Comparison of ENCODE assay signal across 23 cellular contexts in the genomic region with DNA sequence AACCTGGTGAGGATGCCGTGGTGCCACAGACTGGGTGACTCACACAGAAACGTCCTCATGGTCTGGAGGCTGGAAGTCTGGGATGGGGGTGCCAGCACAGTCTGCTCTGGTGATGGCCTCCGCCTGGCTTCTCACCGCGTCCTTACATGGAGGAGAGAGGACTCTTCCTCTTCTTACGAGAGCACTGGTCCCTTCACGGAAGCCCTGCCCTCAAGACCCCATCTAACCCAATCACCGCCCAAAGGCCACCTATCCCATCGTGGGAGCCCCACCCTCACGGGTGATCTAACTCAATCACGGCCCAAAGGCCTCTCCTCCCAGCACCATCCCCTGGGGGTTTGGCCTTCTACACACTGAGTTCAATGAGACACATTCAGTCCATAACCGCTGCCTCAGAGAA.
A peak's percentile ranks its signal among the peaks of the same experiment; 100 is the strongest.
DNase-seq lines count a peak whose midpoint lies in the region; ATAC-seq, FAIRE-seq and TF ChIP-seq lines count a peak whose summit lies in the region.
"Had no signal": no experiment of that assay in that cellular context is flagged by ENCODE, and none has a peak within 500 bp of the region (broad histone marks: within the 10 kb centered on the region; RNA-seq: fewer than 3 reads in every experiment).

No MANE protein-coding gene starts in this region.

- POLR2A ChIA-PET in MCF 10A (lab: Yijun Ruan, JAX), result no interaction called here

- no peak for TF ChIP-seq POLR2A in breast epithelium (IDR thresholded peaks at IDR 0.05)

- DNase-seq in MCF 10A (ENCODE audit: unreplicated experiment) (no peak), breast epithelium (ENCODE audit: low spot score in 2 of 2) (no peak), kidney (peak; percentile 39), posterior vena cava (ENCODE audit: low spot score) (peak; percentile 69), HPDE6-E6E7 (ENCODE audit: extremely low spot score) (no peak), NCI-H1436 treated with DMSO at 0.1 percent for 48 hours (lab: John Stamatoyannopoulos, UW) (no peak)
- DNase-seq: Caco-2; CD4-positive, CD25-positive, alpha-beta regulatory T cell; CD8-positive, alpha-beta T cell; DMS153; DND-41; GM23248; HCEC 1CT had no signal

- TSS peak; percentile 3 for BruUV-seq in MCF 10A (replicated peaks; lab: Mats Ljungman, UMichigan)

- no peaks in the 10 kb centered on the region for H3K4me1 ChIP-seq in breast epithelium
- H3K4me1 ChIP-seq in kidney (ENCODE audit: control insufficient read depth in 1 of 2, insufficient read depth in 1 of 2, low read depth in 1 of 2, low read length in 2 of 2), result no peaks in the 10 kb centered on the region
- H3K4me1 ChIP-seq: Caco-2 had no signal

- H3K9me3 ChIP-seq in breast epithelium (no peaks in the 10 kb centered on the region), kidney (ENCODE audit: control insufficient read depth in 1 of 2, low read length in 2 of 2) (no peaks in the 10 kb centered on the region)
- H3K9me3 ChIP-seq: Caco-2 had no signal

- CTCF ChIA-PET in MCF 10A (lab: Yijun Ruan, JAX), result no interaction called here

- intact Hi-C loops in MCF 10A (cut with micrococcal nuclease), result no loop called here
- intact Hi-C loops in breast epithelium (cut with DNase I; ENCODE audit: low total_unique reads), result no loop called here
- intact Hi-C loops in kidney (cut with DNase I), result no loop called here
- intact Hi-C loops in posterior vena cava (cut with DNase I), result loop anchor here in 1 of 2 donors (5.0 kb wide), 1 partner anchor 1983 kb away; no protein-coding TSS in a partner anchor

- H3K36me3 Mint-ChIP-seq in MCF 10A (ENCODE audit: insufficient read depth, unreplicated experiment), result peaks cover 10% of the 10 kb centered on the region
- peaks cover 3% of the 10 kb centered on the region for H3K36me3 Mint-ChIP-seq in brain
- H3K36me3 Mint-ChIP-seq: CD4-positive, CD25-positive, alpha-beta regulatory T cell; CD8-positive, alpha-beta T cell had no signal

- H3K27ac ChIP-seq in breast epithelium, result no peak overlapping the region
- no peak overlapping the region for H3K27ac ChIP-seq in kidney (ENCODE audit: low read depth in 2 of 2, low read length in 2 of 2)
- H3K27ac ChIP-seq: 22Rv1, BLaER1, C4-2B, GM23248 had no signal

- H3K4me3 Mint-ChIP-seq in MCF 10A (ENCODE audit: unreplicated experiment), result no peak overlapping the region
- H3K4me3 Mint-ChIP-seq in brain, result no peak overlapping the region
- H3K4me3 Mint-ChIP-seq: B cell; CD4-positive, CD25-positive, alpha-beta regulatory T cell; CD8-positive, alpha-beta T cell had no signal

- H3K36me3 ChIP-seq in breast epithelium (no peaks in the 10 kb centered on the region), kidney (ENCODE audit: control insufficient read depth in 1 of 2, insufficient read depth in 2 of 2, low read length in 2 of 2) (no peaks in the 10 kb centered on the region)
- H3K36me3 ChIP-seq: BLaER1 had no signal

- H3K27ac Mint-ChIP-seq in MCF 10A (ENCODE audit: low read depth, unreplicated experiment) (no peak overlapping the region), brain (peak overlapping the region in 3 of 5 experiments; percentile 31 to 38 (median 31))
- H3K27ac Mint-ChIP-seq: B cell; CD4-positive, CD25-positive, alpha-beta regulatory T cell had no signal

- H3K4me3 ChIP-seq in breast epithelium (no peak overlapping the region), kidney (ENCODE audit: low read length in 2 of 2) (no peak overlapping the region)
- H3K4me3 ChIP-seq: BLaER1, GM23248 had no signal

- peaks cover 19% of the 10 kb centered on the region for H3K9me3 Mint-ChIP-seq in MCF 10A (ENCODE audit: unreplicated experiment)
- H3K9me3 Mint-ChIP-seq in brain, result peaks cover 2 to 78% (median 6%) of the 10 kb centered on the region in 5 experiments
- H3K9me3 Mint-ChIP-seq: CD8-positive, alpha-beta T cell had no signal

- H3K27me3 Mint-ChIP-seq in MCF 10A (ENCODE audit: insufficient read depth, unreplicated experiment), result no peaks in the 10 kb centered on the region
- peaks cover 3% of the 10 kb centered on the region for H3K27me3 Mint-ChIP-seq in brain
- H3K27me3 Mint-ChIP-seq: B cell had no signal

- FAIRE-seq in kidney (lab: Jason Lieb, UNC), result no peak
- FAIRE-seq: A204.1, G401.6, GM12892, H1 had no signal

- H3K4me1 Mint-ChIP-seq in MCF 10A (ENCODE audit: insufficient read depth, unreplicated experiment) (no peaks in the 10 kb centered on the region), brain (peaks cover 33% of the 10 kb centered on the region)
- H3K4me1 Mint-ChIP-seq: B cell; CD4-positive, CD25-positive, alpha-beta regulatory T cell had no signal

- H3K9ac ChIP-seq in kidney (ENCODE audit: low read length in 2 of 2), result no peak overlapping the region
- H3K9ac ChIP-seq: BLaER1, GM23248 had no signal

- H3K27me3 ChIP-seq in breast epithelium, result peaks cover 0 to 28% of the 10 kb centered on the region in 2 donors
- H3K27me3 ChIP-seq: BLaER1 had no signal

- TF ChIP-seq CTCF in MCF 10A (IDR thresholded peaks at IDR 0.05; ENCODE audit: unreplicated experiment), result no peak
- TF ChIP-seq CTCF in breast epithelium (IDR thresholded peaks at IDR 0.05), result no peak
- TF ChIP-seq CTCF in brain (conservative IDR thresholded peaks at IDR 0.05), result no peak
- no peak for TF ChIP-seq CTCF in kidney (IDR thresholded peaks at IDR 0.05; ENCODE audit: borderline replicate concordance, extremely low read depth, insufficient read depth)

- no peak for ATAC-seq in GM21786 (IDR thresholded peaks at IDR 0.05; ENCODE audit: unreplicated experiment)
- ATAC-seq: CD8-positive, alpha-beta T cell had no signal

Comparison
In these comparisons a context has a peak if more than half of its experiments do, and no peak if none do; other contexts are left out.
1. DNase-seq: peak in kidney (single experiment) and posterior vena cava (single experiment); none in MCF 10A (single experiment), breast epithelium (0 of 2), HPDE6-E6E7 (single experiment) and NCI-H1436 treated with DMSO at 0.1 percent for 48 hours (single experiment).